Comparison of ENCODE assay signal across 8 cellular contexts in the genomic region with DNA sequence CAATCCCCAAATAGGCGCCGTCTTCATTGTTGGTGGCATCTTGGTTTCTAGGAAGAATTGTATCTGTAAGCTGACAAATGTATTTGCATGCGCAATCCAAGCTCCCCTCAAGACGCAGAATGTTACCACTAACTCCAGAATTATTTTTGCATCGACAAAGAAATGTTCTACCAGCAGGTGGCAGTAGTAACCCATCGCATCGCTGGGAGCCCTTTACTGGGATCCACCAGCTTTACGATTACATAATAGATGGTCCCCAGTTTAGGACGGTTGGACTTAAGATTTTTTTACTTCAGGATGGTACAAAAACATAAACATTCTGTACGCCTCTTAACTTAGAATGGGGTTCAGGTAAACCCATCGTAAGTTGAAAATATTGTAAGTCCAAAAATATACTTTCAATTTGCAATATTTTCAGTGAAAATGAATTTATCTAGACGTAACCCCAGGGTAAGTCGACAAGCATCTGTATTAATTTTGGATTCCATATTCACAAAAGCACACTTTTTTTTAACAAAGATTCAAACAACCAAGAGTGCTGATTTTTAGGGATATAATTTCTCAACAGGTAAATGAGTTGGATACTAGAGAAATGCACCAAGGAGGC.
DNase-seq lines count a peak whose midpoint lies in the region; ATAC-seq, FAIRE-seq and TF ChIP-seq lines count a peak whose summit lies in the region.

No MANE protein-coding gene starts in this region.

- ATAC-seq in Right ventricle myocardium inferior (peak; percentile 16), HG03460 (IDR thresholded peaks at IDR 0.05; ENCODE audit: unreplicated experiment) (no peak)

- H3K4me3 ChIP-seq in OCI-LY7 (ENCODE audit: low read depth, low read length, poor library complexity, severe bottlenecking) (no peak overlapping the region), astrocyte (ENCODE audit: insufficient read depth, low read depth, low read length) (no peak overlapping the region)

- H3K27ac Mint-ChIP-seq in astrocyte (ENCODE audit: unreplicated experiment) = no peak overlapping the region

- no peaks in the 10 kb centered on the region for H4K20me1 ChIP-seq in OCI-LY7 (ENCODE audit: insufficient read depth, low read length)
- H4K20me1 ChIP-seq in astrocyte (ENCODE audit: insufficient read depth, low read length) = no peaks in the 10 kb centered on the region

- H3K27ac ChIP-seq in OCI-LY7 (ENCODE audit: low read depth, low read length, poor library complexity, severe bottlenecking) (no peak overlapping the region), astrocyte (ENCODE audit: low read depth, low read length) (no peak overlapping the region)

- no peaks in the 10 kb centered on the region for H3K4me1 Mint-ChIP-seq in astrocyte (ENCODE audit: low read depth, unreplicated experiment)

- TF ChIP-seq CTCF in OCI-LY7 (conservative IDR thresholded peaks at IDR 0.05; ENCODE audit: low read length) (peak; percentile 90), astrocyte (IDR thresholded peaks at IDR 0.05; ENCODE audit: insufficient read depth, low read depth, low read length) (peak; percentile 67)

- CTCF ChIA-PET in OCI-LY7 (lab: Charles Lee; ENCODE audit: unreplicated experiment) = no interaction called here

- no peaks in the 10 kb centered on the region for H3K9me3 Mint-ChIP-seq in astrocyte (ENCODE audit: unreplicated experiment)

- H2AFZ ChIP-seq in OCI-LY7 (ENCODE audit: low read length) (no peak overlapping the region), astrocyte (ENCODE audit: low read depth, low read length) (no peak overlapping the region)

- H3K36me3 ChIP-seq in OCI-LY7 (ENCODE audit: insufficient read depth, low read length) = no peaks in the 10 kb centered on the region
- H3K36me3 ChIP-seq in astrocyte (ENCODE audit: insufficient read depth, low read length) = no peaks in the 10 kb centered on the region

- BruUV-seq in OCI-LY7 (replicated peaks; lab: Mats Ljungman, UMichigan) = no TSS peak

- no peak overlapping the region for H3K9ac ChIP-seq in astrocyte (ENCODE audit: low read length)

- H3K4me3 Mint-ChIP-seq in astrocyte (ENCODE audit: unreplicated experiment) = no peak overlapping the region

- H3K27me3 ChIP-seq in astrocyte (ENCODE audit: insufficient read depth, low read length) = no peaks in the 10 kb centered on the region

- FAIRE-seq in astrocyte (lab: Jason Lieb, UNC) = no peak

- H3K27me3 Mint-ChIP-seq in astrocyte (ENCODE audit: low read depth, unreplicated experiment) = peaks cover 13% of the 10 kb centered on the region

- DNase-seq in Right ventricle myocardium inferior (ENCODE audit: missing footprints) = no peak
- no peak for DNase-seq in cardiac septum (ENCODE audit: low spot score)
- peak; percentile 70 for DNase-seq in HuH-7.5 (ENCODE audit: low spot score)
- peak; percentile 58 for DNase-seq in OCI-LY7 (ENCODE audit: low spot score)
- DNase-seq in astrocyte (ENCODE audit: low read depth) = peak; percentile 22
- DNase-seq in hepatic stellate cell (ENCODE audit: low spot score) = peak; percentile 55
- peak; percentile 10 for DNase-seq in smooth muscle cell of the brain vasculature (ENCODE audit: low read depth, low spot score)

- H3K9me2 ChIP-seq in OCI-LY7 (ENCODE audit: insufficient read depth, low read length) = no peaks in the 10 kb centered on the region

- intact Hi-C loops in Right ventricle myocardium inferior (cut with DNase I) (no loop called here), cardiac septum (cut with DNase I) (no loop called here), OCI-LY7 (cut with micrococcal nuclease; ENCODE audit: unreplicated experiment) (loop anchor here (5.0 kb wide), 1 partner anchor 832 kb away; no protein-coding TSS in a partner anchor)

- H3K36me3 Mint-ChIP-seq in astrocyte (ENCODE audit: low read depth, unreplicated experiment) = peaks cover 1% of the 10 kb centered on the region

- H3K4me1 ChIP-seq in OCI-LY7 (ENCODE audit: insufficient read depth, low read length, poor library complexity, severe bottlenecking) (no peaks in the 10 kb centered on the region), astrocyte (ENCODE audit: insufficient read depth, low read length) (no peaks in the 10 kb centered on the region)

- H3K9me3 ChIP-seq in OCI-LY7 (ENCODE audit: low read length) (no peaks in the 10 kb centered on the region), astrocyte (ENCODE audit: insufficient read depth, low read depth, low read length) (no peaks in the 10 kb centered on the region)

- no peaks in the 10 kb centered on the region for H3K79me2 ChIP-seq in OCI-LY7 (ENCODE audit: insufficient read depth, low read depth, low read length)
- H3K79me2 ChIP-seq in astrocyte (ENCODE audit: insufficient read depth, low read length) = no peaks in the 10 kb centered on the region

- H3K4me2 ChIP-seq in OCI-LY7 (ENCODE audit: low read length) (no peak overlapping the region), astrocyte (ENCODE audit: low read length) (no peak overlapping the region)

- POLR2A ChIA-PET in OCI-LY7 (lab: Charles Lee) = no interaction called here

Comparison
In these comparisons a context has a peak if more than half of its experiments do, and no peak if none do; other contexts are left out.
1. DNase-seq: peak in HuH-7.5 (single experiment), OCI-LY7 (single experiment), astrocyte (single experiment), hepatic stellate cell (single experiment) and smooth muscle cell of the brain vasculature (single experiment); none in Right ventricle myocardium inferior (single experiment) and cardiac septum (single experiment).